ENCODE assay signal across 18 cellular contexts in genomic region chr3:127700406-127700805, GRCh38. TPM values are rescaled to one million over a fixed set of nuclear protein-coding genes. Genes with fewer than 3 reads are reported as not detected.
DNase-seq lines count a peak whose midpoint lies in the region; ATAC-seq and TF ChIP-seq lines count a peak whose summit lies in the region.
"Had no signal": no experiment of that assay in that cellular context is flagged by ENCODE, and none has a peak within 500 bp of the region (broad histone marks: within the 10 kb centered on the region; RNA-seq: fewer than 3 reads in every experiment).

No MANE protein-coding gene starts in this region.

- in situ Hi-C loops in astrocyte of the spinal cord (cut with HindIII; ENCODE audit: low sequenced_read_pairs) (no loop called here), transverse colon (cut with MboI; ENCODE audit: low pct_ligation_motif_present in 1 of 4, low pct_unique_long_range_greater_than_20kb in 1 of 4, low sequenced_read_pairs in 3 of 4) (no loop called here)

- H3K4me1 ChIP-seq in gastroesophageal sphincter = peaks cover 10 to 74% (median 48%) of the 10 kb centered on the region in 3 donors
- H3K4me1 ChIP-seq in neural progenitor cell = peaks cover 6% of the 10 kb centered on the region
- H3K4me1 ChIP-seq in transverse colon = peaks cover 20 to 30% (median 26%) of the 10 kb centered on the region in 4 donors
- peaks cover 0 to 10% of the 10 kb centered on the region in 2 donors for H3K4me1 ChIP-seq in uterus
- H3K4me1 ChIP-seq in CD8-positive, alpha-beta memory T cell (ENCODE audit: insufficient read depth, low read length) = no peaks in the 10 kb centered on the region

- peak; percentile 18 for TF ChIP-seq CTCF in astrocyte of the spinal cord (IDR thresholded peaks at IDR 0.05; ENCODE audit: low read depth, low read length)
- TF ChIP-seq CTCF in gastroesophageal sphincter (IDR thresholded peaks at IDR 0.05) = no peak
- peak; percentile 41 for TF ChIP-seq CTCF in neural progenitor cell (IDR thresholded peaks at IDR 0.05)
- TF ChIP-seq CTCF in transverse colon (IDR thresholded peaks at IDR 0.05) = no peak
- no peak for TF ChIP-seq CTCF in uterus (IDR thresholded peaks at IDR 0.05)

- DNase-seq in astrocyte of the spinal cord (ENCODE audit: low read depth, low spot score) = no peak
- peak; percentile 48 for DNase-seq in neural progenitor cell (ENCODE audit: low spot score)
- DNase-seq in transverse colon = no peak
- DNase-seq in stimulated activated CD4-positive, alpha-beta T cell treated with anti-CD3 and anti-CD28 coated beads, Interleukin-4, amount 100 ng/mL, for 24 hours = no peak
- DNase-seq in uterus = no peak
- no peak for DNase-seq in CD8-positive, alpha-beta memory T cell
- DNase-seq: activated naive CD8-positive, alpha-beta T cell treated with anti-CD3 and anti-CD28 coated beads, Interleukin-2, amount 10 ng/mL, durations not matched to agents 7 days and 5 days; BE2C; central memory CD4-positive, alpha-beta T cell; kidney glomerular epithelial cell; mucosa of descending colon; NCI-H1417; NCI-H774; stimulated activated CD4-positive, alpha-beta T cell treated with anti-CD3 and anti-CD28 coated beads, Interleukin-4, amount 100 ng/mL, for 1 hour; substantia nigra had no signal

- TF ChIP-seq EP300 in gastroesophageal sphincter (IDR thresholded peaks at IDR 0.05) (no peak), transverse colon (IDR thresholded peaks at IDR 0.05; ENCODE audit: low read depth) (no peak)

- peaks cover 14% of the 10 kb centered on the region for H3K9me3 Mint-ChIP-seq in neural progenitor cell
- H3K9me3 Mint-ChIP-seq in CD8-positive, alpha-beta memory T cell = peaks cover 0 to 3% (median 2%) of the 10 kb centered on the region in 5 donors
- H3K9me3 Mint-ChIP-seq: activated naive CD8-positive, alpha-beta T cell treated with anti-CD3 and anti-CD28 coated beads, Interleukin-2, amount 10 ng/mL, durations not matched to agents 7 days and 5 days; activated T-helper 17 cell treated with anti-CD3 and anti-CD28 coated beads, Interleukin-2, amount 50 U/mL, for 72 hours had no signal

- no peak overlapping the region for H3K9ac ChIP-seq in neural progenitor cell

- ATAC-seq in gastroesophageal sphincter (no peak), HG02623 (IDR thresholded peaks at IDR 0.05; ENCODE audit: unreplicated experiment) (no peak)
- ATAC-seq: activated T-helper 17 cell treated with anti-CD3 and anti-CD28 coated beads, Interleukin-2, amount 50 U/mL, for 72 hours; mucosa of descending colon had no signal

- TF ChIP-seq POLR2A in gastroesophageal sphincter (IDR thresholded peaks at IDR 0.05) = no peak
- no peak for TF ChIP-seq POLR2A in transverse colon (IDR thresholded peaks at IDR 0.05)
- no peak for TF ChIP-seq POLR2A in uterus (IDR thresholded peaks at IDR 0.05)

- 40 to 81% methylated on average over 2 to 5 of the region's 5 CpGs for WGBS in gastroesophageal sphincter (ENCODE audit: low coverage in 1 of 2), 2 donors
- 60 to 84% methylated on average over 1 to 4 of the region's 5 CpGs for WGBS in transverse colon (ENCODE audit: low coverage in 1 of 2), 2 donors

- CTCF ChIA-PET in CD8-positive, alpha-beta memory T cell (lab: Charles Lee) = interaction anchor here (1.3 kb wide), 1 partner anchor 47 kb away, joined by 3 read pairs; no protein-coding TSS in a partner anchor

- peaks cover 0 to 9% of the 10 kb centered on the region in 2 donors for H3K36me3 ChIP-seq in gastroesophageal sphincter
- no peaks in the 10 kb centered on the region for H3K36me3 ChIP-seq in neural progenitor cell
- no peaks in the 10 kb centered on the region for H3K36me3 ChIP-seq in transverse colon
- H3K36me3 ChIP-seq in uterus = no peaks in the 10 kb centered on the region
- H3K36me3 ChIP-seq in CD8-positive, alpha-beta memory T cell (ENCODE audit: insufficient read depth, low read length) = no peaks in the 10 kb centered on the region
- H3K36me3 ChIP-seq: BE2C had no signal

- H3K79me2 ChIP-seq in neural progenitor cell (ENCODE audit: low read depth) = no peaks in the 10 kb centered on the region

- intact Hi-C loops in transverse colon (cut with DNase I; ENCODE audit: low total_unique reads) (no loop called here), uterus (cut with DNase I; ENCODE audit: low total_unique reads) (no loop called here)

- H2AFZ ChIP-seq in neural progenitor cell (replicated peaks) = no peak overlapping the region

- no peak overlapping the region for H3K27ac Mint-ChIP-seq in neural progenitor cell
- no peak overlapping the region for H3K27ac Mint-ChIP-seq in CD8-positive, alpha-beta memory T cell
- H3K27ac Mint-ChIP-seq: activated naive CD8-positive, alpha-beta T cell treated with anti-CD3 and anti-CD28 coated beads, Interleukin-2, amount 10 ng/mL, durations not matched to agents 7 days and 5 days; activated T-helper 17 cell treated with anti-CD3 and anti-CD28 coated beads, Interleukin-2, amount 50 U/mL, for 72 hours had no signal

- peaks cover 16% of the 10 kb centered on the region for H3K4me1 Mint-ChIP-seq in neural progenitor cell
- H3K4me1 Mint-ChIP-seq in CD8-positive, alpha-beta memory T cell = peaks cover 4 to 8% (median 6%) of the 10 kb centered on the region in 3 donors
- H3K4me1 Mint-ChIP-seq: activated T-helper 17 cell treated with anti-CD3 and anti-CD28 coated beads, Interleukin-2, amount 50 U/mL, for 72 hours had no signal

- no peaks in the 10 kb centered on the region for H3F3A ChIP-seq in neural progenitor cell (ENCODE audit: low read depth)

- no peaks in the 10 kb centered on the region for H4K20me1 ChIP-seq in neural progenitor cell (ENCODE audit: low read depth)

- H3K9me3 ChIP-seq in gastroesophageal sphincter (no peaks in the 10 kb centered on the region), neural progenitor cell (ENCODE audit: low read depth) (no peaks in the 10 kb centered on the region), transverse colon (no peaks in the 10 kb centered on the region), uterus (no peaks in the 10 kb centered on the region)
- no peaks in the 10 kb centered on the region for H3K9me3 ChIP-seq in CD8-positive, alpha-beta memory T cell (ENCODE audit: low read length)
- H3K9me3 ChIP-seq: BE2C, mucosa of descending colon had no signal

- H3K4me3 ChIP-seq in astrocyte of the spinal cord (ENCODE audit: low read depth, low read length) (no peak overlapping the region), gastroesophageal sphincter (no peak overlapping the region), neural progenitor cell (no peak overlapping the region), transverse colon (no peak overlapping the region), uterus (no peak overlapping the region)
- no peak overlapping the region for H3K4me3 ChIP-seq in CD8-positive, alpha-beta memory T cell (ENCODE audit: low read length)
- H3K4me3 ChIP-seq: mucosa of descending colon had no signal

- H3K27me3 Mint-ChIP-seq in neural progenitor cell (ENCODE audit: insufficient read depth, low read depth) = peaks cover 8% of the 10 kb centered on the region
- H3K27me3 Mint-ChIP-seq in CD8-positive, alpha-beta memory T cell = peaks cover 10 to 14% of the 10 kb centered on the region in 2 donors
- H3K27me3 Mint-ChIP-seq: activated T-helper 17 cell treated with anti-CD3 and anti-CD28 coated beads, Interleukin-2, amount 50 U/mL, for 72 hours had no signal

- no peaks in the 10 kb centered on the region for H3K27me3 ChIP-seq in gastroesophageal sphincter
- no peaks in the 10 kb centered on the region for H3K27me3 ChIP-seq in neural progenitor cell
- H3K27me3 ChIP-seq in transverse colon = no peaks in the 10 kb centered on the region
- no peaks in the 10 kb centered on the region for H3K27me3 ChIP-seq in uterus
- no peaks in the 10 kb centered on the region for H3K27me3 ChIP-seq in CD8-positive, alpha-beta memory T cell (ENCODE audit: insufficient read depth, low read length, poor library complexity, severe bottlenecking)
- H3K27me3 ChIP-seq: BE2C had no signal

- H3K27ac ChIP-seq in gastroesophageal sphincter (peak overlapping the region in 3 of 4 donors; percentile 56 to 94 (median 90)), neural progenitor cell (no peak overlapping the region), transverse colon (peak overlapping the region in 3 of 4 donors; percentile 84 to 92 (median 90)), uterus (peak overlapping the region in 1 of 2 donors; percentile 6)
- H3K27ac ChIP-seq in CD8-positive, alpha-beta memory T cell (ENCODE audit: low read depth, low read length) = no peak overlapping the region

- no peak overlapping the region for H3K4me3 Mint-ChIP-seq in neural progenitor cell
- H3K4me3 Mint-ChIP-seq in CD8-positive, alpha-beta memory T cell = no peak overlapping the region
- H3K4me3 Mint-ChIP-seq: activated naive CD8-positive, alpha-beta T cell treated with anti-CD3 and anti-CD28 coated beads, Interleukin-2, amount 10 ng/mL, durations not matched to agents 7 days and 5 days; activated T-helper 17 cell treated with anti-CD3 and anti-CD28 coated beads, Interleukin-2, amount 50 U/mL, for 72 hours had no signal

- H3K4me2 ChIP-seq in neural progenitor cell = no peak overlapping the region

- POLR2A ChIA-PET in CD8-positive, alpha-beta memory T cell (lab: Charles Lee) = no interaction called here

- no peaks in the 10 kb centered on the region for H3K36me3 Mint-ChIP-seq in neural progenitor cell
- no peaks in the 10 kb centered on the region for H3K36me3 Mint-ChIP-seq in CD8-positive, alpha-beta memory T cell
- H3K36me3 Mint-ChIP-seq: activated naive CD8-positive, alpha-beta T cell treated with anti-CD3 and anti-CD28 coated beads, Interleukin-2, amount 10 ng/mL, durations not matched to agents 7 days and 5 days had no signal

RNA-seq across cellular contexts. Expression of gene ABTB1, which starts 27.7 kb away (rescaled TPM):
- total RNA-seq in gastroesophageal sphincter (10 to 100 TPM; 25.3 to 50.3 (median 35.8) TPM), neural progenitor cell (ENCODE audit: low replicate concordance) (2.4 and 4.9 TPM in 2 replicates), transverse colon (10 to 100 TPM; 29.6 to 80.4 (median 45.8) TPM), uterus (10 to 100 TPM; 14.4 to 42.8 (median 28.8) TPM)
- total RNA-seq in CD8-positive, alpha-beta memory T cell = 10 to 100 TPM; 21.7 to 23.1 TPM
- 64.0 TPM for polyA plus RNA-seq in CD8-positive, alpha-beta memory T cell

Comparison
In these comparisons a context has a peak if more than half of its experiments do, and no peak if none do; other contexts are left out.
1. CTCF ChIP-seq: peak in astrocyte of the spinal cord (single experiment) and neural progenitor cell (single experiment); none in gastroesophageal sphincter (0 of 4), transverse colon (0 of 5) and uterus (0 of 4).
2. H3K27ac ChIP-seq: peak in gastroesophageal sphincter (3 of 4) and transverse colon (3 of 4); none in neural progenitor cell (single experiment) and CD8-positive, alpha-beta memory T cell (single experiment).